In the genomic region with DNA sequence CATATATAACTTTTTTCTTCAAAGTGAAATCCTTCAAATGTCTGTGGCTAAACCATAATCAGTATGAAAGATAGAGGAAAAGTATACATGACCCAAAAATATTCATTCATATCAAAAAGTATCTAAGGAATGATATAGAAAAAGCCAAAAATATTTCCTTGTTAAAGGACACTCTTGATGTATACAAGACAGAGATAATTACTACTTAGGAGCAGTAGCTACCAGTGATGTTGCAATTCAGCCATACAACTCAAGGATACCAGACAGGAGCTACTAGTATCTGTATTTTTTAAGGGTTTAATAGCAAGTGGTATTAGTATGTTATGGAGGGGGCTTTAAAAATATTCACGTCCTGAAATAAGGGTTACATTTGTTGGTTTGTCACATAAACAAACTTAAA, we compare ENCODE assay signal across 17 cellular contexts. TPM values are rescaled to one million over a fixed set of nuclear protein-coding genes. Genes with fewer than 3 reads are reported as not detected.
DNase-seq lines count a peak whose midpoint lies in the region; ATAC-seq and TF ChIP-seq lines count a peak whose summit lies in the region.
"Had no signal": no experiment of that assay in that cellular context is flagged by ENCODE, and none has a peak within 500 bp of the region (broad histone marks: within the 10 kb centered on the region; RNA-seq: fewer than 3 reads in every experiment).

No MANE protein-coding gene starts in this region.

- H4K5ac ChIP-seq in IMR-90 (ENCODE audit: low read depth, low read length): no peak overlapping the region

- H3K4me3 Mint-ChIP-seq in naive thymus-derived CD4-positive, alpha-beta T cell: no peak overlapping the region
- H3K4me3 Mint-ChIP-seq: CD8-positive, alpha-beta T cell had no signal

- dilution Hi-C loops in IMR-90 (cut with HindIII; ENCODE audit: low sequenced_read_pairs, unreplicated experiment): no loop called here

- DNase-seq in AG04449 (ENCODE audit: low read depth, low spot score) (peak; percentile 19), IMR-90 (no peak), amniotic epithelial cell (ENCODE audit: low read depth) (peak; percentile 56)
- DNase-seq in naive thymus-derived CD4-positive, alpha-beta T cell: no peak
- no peak for DNase-seq in activated CD8-positive, alpha-beta memory T cell treated with anti-CD3 and anti-CD28 coated beads for 24 hours
- DNase-seq: BE2C; CD8-positive, alpha-beta T cell; COR-L47; DMS153; DMS79 treated with DMSO at 0.1 percent for 48 hours; GDM1 had no signal

- no peak for TF ChIP-seq RAD21 in IMR-90 (IDR thresholded peaks at IDR 0.05; ENCODE audit: low read length)

- H3K56ac ChIP-seq in IMR-90 (ENCODE audit: extremely low read depth, insufficient read depth, low read length): no peak overlapping the region

- peaks cover 11% of the 10 kb centered on the region for H3K9me1 ChIP-seq in IMR-90 (ENCODE audit: insufficient read depth, low read length)

- H4K91ac ChIP-seq in IMR-90 (ENCODE audit: insufficient read depth, low read depth, low read length): no peak overlapping the region

- no peak overlapping the region for H2AK5ac ChIP-seq in IMR-90 (ENCODE audit: low read depth, low read length)

- in situ Hi-C loops in IMR-90 (cut with MboI; ENCODE audit: low sequenced_read_pairs): loop anchor here (25.0 kb wide), 1 partner anchor 428 kb away; no protein-coding TSS in a partner anchor

- H3K4ac ChIP-seq in IMR-90 (ENCODE audit: low read depth, low read length): no peak overlapping the region

- WGBS in IMR-90 (ENCODE audit: extremely low coverage in 2 of 2, insufficient read length in 1 of 2), 2 experiments: no CpG with 5 or more reads among the region's 1 CpG

- H2BK20ac ChIP-seq in IMR-90 (ENCODE audit: low read depth, low read length): no peak overlapping the region

- H3K36me3 ChIP-seq in IMR-90 (ENCODE audit: control insufficient read depth, insufficient read depth, low read length): peaks cover 23% of the 10 kb centered on the region
- peaks cover 32 to 96% (median 42%) of the 10 kb centered on the region in 3 experiments for H3K36me3 ChIP-seq in naive thymus-derived CD4-positive, alpha-beta T cell (ENCODE audit: control insufficient read depth in 2 of 3, insufficient read depth in 3 of 3, low read length in 3 of 3)

- H3K9me3 Mint-ChIP-seq in naive thymus-derived CD4-positive, alpha-beta T cell: peaks cover 0 to 1% (median 0%) of the 10 kb centered on the region in 11 donors
- H3K9me3 Mint-ChIP-seq: CD8-positive, alpha-beta T cell had no signal

- no peak overlapping the region for H2BK15ac ChIP-seq in IMR-90 (ENCODE audit: low read depth, low read length)

- H3K27ac Mint-ChIP-seq in naive thymus-derived CD4-positive, alpha-beta T cell: peak overlapping the region in 5 of 9 donors; percentile 2 to 79 (median 71)
- H3K27ac Mint-ChIP-seq: CD8-positive, alpha-beta T cell had no signal

- H2AK9ac ChIP-seq in IMR-90 (replicated peaks; ENCODE audit: low read depth, low read length, poor library complexity): no peak overlapping the region

- peaks cover 0 to 11% (median 0%) of the 10 kb centered on the region in 7 donors for H3K4me1 Mint-ChIP-seq in naive thymus-derived CD4-positive, alpha-beta T cell

- no peak overlapping the region for H2BK120ac ChIP-seq in IMR-90 (ENCODE audit: low read depth, low read length)

- H3K27ac ChIP-seq in IMR-90 (ENCODE audit: insufficient read depth, low read length): no peak overlapping the region
- H3K27ac ChIP-seq in naive thymus-derived CD4-positive, alpha-beta T cell (ENCODE audit: low read depth, low read length): no peak overlapping the region
- H3K27ac ChIP-seq: C4-2B had no signal

- no peaks in the 10 kb centered on the region for H3K9me3 ChIP-seq in IMR-90 (ENCODE audit: control insufficient read depth, insufficient read depth, low read length)
- no peaks in the 10 kb centered on the region for H3K9me3 ChIP-seq in naive thymus-derived CD4-positive, alpha-beta T cell (ENCODE audit: control insufficient read depth in 2 of 3, low read length in 3 of 3)
- H3K9me3 ChIP-seq: BE2C, HAP-1 had no signal

- H3K4me2 ChIP-seq in IMR-90 (ENCODE audit: low read depth, low read length): no peak overlapping the region

- TF ChIP-seq CTCF in AG04449 (IDR thresholded peaks at IDR 0.05; ENCODE audit: insufficient read depth, low read length, missing control alignments): no peak
- TF ChIP-seq CTCF in IMR-90 (conservative IDR thresholded peaks at IDR 0.05; ENCODE audit: low read depth, low read length): no peak

- H4K8ac ChIP-seq in IMR-90 (ENCODE audit: low read depth in 2 of 2, low read length in 2 of 2): no peak overlapping the region

- H3K4me3 ChIP-seq in AG04449 (ENCODE audit: low read depth, low read length): no peak overlapping the region
- no peak overlapping the region for H3K4me3 ChIP-seq in IMR-90 (ENCODE audit: insufficient read depth, low read depth, low read length)
- no peak overlapping the region for H3K4me3 ChIP-seq in naive thymus-derived CD4-positive, alpha-beta T cell (ENCODE audit: low read length)
- H3K4me3 ChIP-seq: HAP-1 had no signal

- H3K79me1 ChIP-seq in IMR-90 (ENCODE audit: low read depth in 1 of 2, low read length in 2 of 2): peaks cover 0 to 4% of the 10 kb centered on the region in 2 experiments; a peak in 1 of 4 replicates

- no peak overlapping the region for H3K9ac ChIP-seq in IMR-90 (ENCODE audit: low read depth, low read length)

- H3K27me3 Mint-ChIP-seq in naive thymus-derived CD4-positive, alpha-beta T cell: no peaks in the 10 kb centered on the region

- no peak overlapping the region for H3K23ac ChIP-seq in IMR-90 (ENCODE audit: low read depth, low read length)

- no peaks in the 10 kb centered on the region for H3K27me3 ChIP-seq in IMR-90 (ENCODE audit: control insufficient read depth, insufficient read depth, low read length)
- no peaks in the 10 kb centered on the region for H3K27me3 ChIP-seq in naive thymus-derived CD4-positive, alpha-beta T cell (ENCODE audit: control insufficient read depth in 2 of 2, insufficient read depth in 2 of 2, low read length in 2 of 2)
- H3K27me3 ChIP-seq: BE2C had no signal

- no peaks in the 10 kb centered on the region for H4K20me1 ChIP-seq in IMR-90 (ENCODE audit: insufficient read depth, low read length)

- POLR2A ChIA-PET in AG04449 (lab: Yijun Ruan, JAX) (no interaction called here), IMR-90 (lab: Charles Lee; ENCODE audit: unreplicated experiment) (no interaction called here)
- POLR2A ChIA-PET in naive thymus-derived CD4-positive, alpha-beta T cell (lab: Charles Lee): interaction anchor here (0.6 kb wide), 1 partner anchor 163 kb away, joined by 3 read pairs; no protein-coding TSS in a partner anchor

- CTCF ChIA-PET in AG04449 (lab: Yijun Ruan, JAX) (interaction anchor here (3.0 to 8.7 kb wide), 2 partner anchors 24 to 434 kb away, joined by 10 to 60 read pairs; no protein-coding TSS in a partner anchor), IMR-90 (lab: Yijun Ruan, JAX) (interaction anchor here (1.3 kb wide), 1 partner anchor 24 kb away, joined by 3 read pairs; no protein-coding TSS in a partner anchor)
- CTCF ChIA-PET in naive thymus-derived CD4-positive, alpha-beta T cell (lab: Charles Lee): interaction anchor here (1.4 kb wide), 1 partner anchor 24 kb away, joined by 5 read pairs; no protein-coding TSS in a partner anchor

- H2BK5ac ChIP-seq in IMR-90 (ENCODE audit: low read depth, low read length, poor library complexity, severe bottlenecking): no peak overlapping the region

- BruUV-seq in IMR-90 (replicated peaks; lab: Mats Ljungman, UMichigan): no TSS peak

- H3K4me1 ChIP-seq in IMR-90 (ENCODE audit: control insufficient read depth, insufficient read depth, low read length): peaks cover 8% of the 10 kb centered on the region
- H3K4me1 ChIP-seq in naive thymus-derived CD4-positive, alpha-beta T cell (ENCODE audit: control insufficient read depth in 2 of 2, insufficient read depth in 2 of 2, low read length in 2 of 2): no peaks in the 10 kb centered on the region
- H3K4me1 ChIP-seq: BE2C, HAP-1 had no signal

- TF ChIP-seq POLR2A in IMR-90 (IDR thresholded peaks at IDR 0.05; ENCODE audit: low read depth, low read length): no peak

- no peak overlapping the region for H2AFZ ChIP-seq in IMR-90 (replicated peaks; ENCODE audit: low read length, poor library complexity)

- no peak overlapping the region for H3K18ac ChIP-seq in IMR-90 (ENCODE audit: low read depth, low read length)

- no peak overlapping the region for H3K14ac ChIP-seq in IMR-90 (replicated peaks; ENCODE audit: low read depth, low read length)

- 0 out of 2 replicates have a peak, but pooled peaks have one; percentile 27 for ATAC-seq in IMR-90 (ENCODE audit: low read depth)
- ATAC-seq in naive thymus-derived CD4-positive, alpha-beta T cell: no peak
- no peak for ATAC-seq in GM18873 (IDR thresholded peaks at IDR 0.05; ENCODE audit: low FRiP score, unreplicated experiment)
- ATAC-seq in esophagus mucosa: no peak
- ATAC-seq: CD8-positive, alpha-beta T cell; HepG2 had no signal

- peaks cover 16 to 69% (median 42%) of the 10 kb centered on the region in 5 donors for H3K36me3 Mint-ChIP-seq in naive thymus-derived CD4-positive, alpha-beta T cell

- intact Hi-C loops in IMR-90 (cut with micrococcal nuclease): loop anchor here (5.0 kb wide), 1 partner anchor 33 kb away; no protein-coding TSS in a partner anchor
- intact Hi-C loops in naive thymus-derived CD4-positive, alpha-beta T cell (cut with micrococcal nuclease): no loop called here

TF ChIP-seq in IMR-90, 13 proteins besides CTCF, POLR2A, EP300 and RAD21:
- TF ChIP-seq CEBPB (IDR thresholded peaks at IDR 0.05; ENCODE audit: low read depth, low read length) (peak; percentile 57), NFE2L2 (IDR thresholded peaks at IDR 0.05; ENCODE audit: low read depth, low read length) (no peak)
TF ChIP-seq in IMR-90: peak in this region for 1.

RNA-seq across cellular contexts. Expression of gene FBXL22, which starts 37.0 kb away (rescaled TPM):
- total RNA-seq in IMR-90 (2012; rRNA removed) (0.28 and 0.36 TPM in 2 replicates), esophagus mucosa (1.2 TPM)
- polyA plus RNA-seq in IMR-90 (2012; rRNA removed): 0.70 and 1.3 TPM in 2 replicates
- 1.00 and 2.2 TPM in 2 replicates for polyA plus RNA-seq in IMR-90 (2012; cell fraction: cytosol; rRNA removed)
- 4.6 and 5.7 TPM in 2 replicates for polyA plus RNA-seq in IMR-90 (2012; cell fraction: nucleus; rRNA removed; ENCODE audit: low replicate concordance)
- 1 to 10 TPM in 4 of 5 experiments, under 1 TPM in 1; 0.94 to 3.3 (median 1.6) TPM for total RNA-seq in naive thymus-derived CD4-positive, alpha-beta T cell
- 1 to 10 TPM; 1.0 to 2.4 TPM for polyA plus RNA-seq in naive thymus-derived CD4-positive, alpha-beta T cell
- total RNA-seq: A172 had no signal

Comparison
In these comparisons a context has a peak if more than half of its experiments do, and no peak if none do; other contexts are left out.
1. DNase-seq: peak in AG04449 (single experiment) and amniotic epithelial cell (single experiment); none in IMR-90 (single experiment), naive thymus-derived CD4-positive, alpha-beta T cell (0 of 9) and activated CD8-positive, alpha-beta memory T cell treated with anti-CD3 and anti-CD28 coated beads for 24 hours (single experiment).